ENCODE assay signal across 1 cellular context in genomic region chr20:34979366-34980153, GRCh38.
TF ChIP-seq lines count a peak whose summit lies in the region.

No MANE protein-coding gene starts in this region.

TF ChIP-seq in K562, 482 proteins besides CTCF, POLR2A, EP300 and RAD21:
- TF ChIP-seq POLR2G (IDR thresholded peaks at IDR 0.05; ENCODE audit: low read depth, low read length) = 0 out of 2 replicates have a peak, but pooled peaks have one; percentile 32
- TF ChIP-seq KDM4B (IDR thresholded peaks at IDR 0.05; ENCODE audit: borderline replicate concordance in 2 of 2, low read depth in 1 of 2) = no peak
- TF ChIP-seq ZBTB33 (CRISPR knock-in tag; IDR thresholded peaks at IDR 0.05) = peak; percentile 42; the same call in 1 of the 2 replicates
- TF ChIP-seq NFIX (CRISPR knock-in tag; IDR thresholded peaks at IDR 0.05; ENCODE audit: low read depth) = no peak
- TF ChIP-seq SMARCC2 (IDR thresholded peaks at IDR 0.05; ENCODE audit: low read depth) = no peak
- peak; percentile 62; the same call in 1 of the 2 replicates for TF ChIP-seq SP1 (CRISPR knock-in tag; IDR thresholded peaks at IDR 0.05)
- TF ChIP-seq TFAP4 (CRISPR knock-in tag; IDR thresholded peaks at IDR 0.05; ENCODE audit: borderline replicate concordance) = peak; percentile 85
- TF ChIP-seq NONO (IDR thresholded peaks at IDR 0.05; ENCODE audit: low read depth in 2 of 2, low read length in 1 of 2) = no peak
- peak; percentile 37 for TF ChIP-seq EGR1 (conservative IDR thresholded peaks at IDR 0.05)
